Comparison of ENCODE assay signal across 26 cellular contexts in genomic region chr1:186927884-186928283, GRCh38.
DNase-seq lines count a peak whose midpoint lies in the region; ATAC-seq and TF ChIP-seq lines count a peak whose summit lies in the region.
"Had no signal": no experiment of that assay in that cellular context is flagged by ENCODE, and none has a peak within 500 bp of the region (broad histone marks: within the 10 kb centered on the region; RNA-seq: fewer than 3 reads in every experiment).

No MANE protein-coding gene starts in this region.

- CTCF ChIA-PET in WTC11 (lab: Charles Lee), result interaction anchor here (0.7 to 0.9 kb wide), 2 partner anchors 11 to 205 kb away, joined by 3 to 5 read pairs; no protein-coding TSS in a partner anchor

- H3K27me3 Mint-ChIP-seq in WTC11 (ENCODE audit: low read depth) (no peaks in the 10 kb centered on the region), type B pancreatic cell (peaks cover 14% of the 10 kb centered on the region)
- H3K27me3 Mint-ChIP-seq: activated CD4-positive, alpha-beta memory T cell treated with anti-CD3 and anti-CD28 coated beads for 36 hours; activated naive CD8-positive, alpha-beta T cell treated with anti-CD3 and anti-CD28 coated beads, Interleukin-2, amount 10 ng/mL, durations not matched to agents 7 days and 5 days; CD4-positive, alpha-beta T cell; stimulated activated naive CD8-positive, alpha-beta T cell treated with anti-CD3 and anti-CD28 coated beads, Interleukin-15, amount 100 ng/mL, for 72 hours had no signal

- H3K36me3 Mint-ChIP-seq in WTC11 (peaks cover 4% of the 10 kb centered on the region), type B pancreatic cell (no peaks in the 10 kb centered on the region)
- H3K36me3 Mint-ChIP-seq: activated CD4-positive, alpha-beta memory T cell treated with anti-CD3 and anti-CD28 coated beads for 36 hours; activated naive CD8-positive, alpha-beta T cell treated with anti-CD3 and anti-CD28 coated beads, Interleukin-2, amount 10 ng/mL, durations not matched to agents 7 days and 5 days had no signal

- POLR2A ChIA-PET in WTC11 (lab: Charles Lee), result no interaction called here

- TF ChIP-seq CTCF in WTC11 (IDR thresholded peaks at IDR 0.05) (no peak), type B pancreatic cell (conservative IDR thresholded peaks at IDR 0.05) (no peak), foreskin fibroblast (IDR thresholded peaks at IDR 0.05; ENCODE audit: low read depth, low read length) (no peak)

- H3K4me1 Mint-ChIP-seq in WTC11 (peaks cover 13% of the 10 kb centered on the region), type B pancreatic cell (ENCODE audit: unreplicated experiment) (peaks cover 14% of the 10 kb centered on the region)
- H3K4me1 Mint-ChIP-seq: activated naive CD8-positive, alpha-beta T cell treated with anti-CD3 and anti-CD28 coated beads, Interleukin-2, amount 10 ng/mL, durations not matched to agents 7 days and 5 days; stimulated activated naive CD8-positive, alpha-beta T cell treated with anti-CD3 and anti-CD28 coated beads, Interleukin-15, amount 100 ng/mL, for 72 hours had no signal

- H3K4me3 Mint-ChIP-seq in WTC11 (no peak overlapping the region), type B pancreatic cell (peak overlapping the region; percentile 10)
- H3K4me3 Mint-ChIP-seq: activated CD4-positive, alpha-beta memory T cell treated with anti-CD3 and anti-CD28 coated beads for 36 hours; activated naive CD8-positive, alpha-beta T cell treated with anti-CD3 and anti-CD28 coated beads, Interleukin-2, amount 10 ng/mL, durations not matched to agents 7 days and 5 days; CD4-positive, alpha-beta T cell; stimulated activated naive CD8-positive, alpha-beta T cell treated with anti-CD3 and anti-CD28 coated beads, Interleukin-15, amount 100 ng/mL, for 72 hours had no signal

- ATAC-seq in WTC11, result peak; percentile 67
- ATAC-seq: esophagus mucosa; gastrocnemius medialis; psoas muscle; stimulated activated naive CD8-positive, alpha-beta T cell treated with anti-CD3 and anti-CD28 coated beads, Interleukin-15, amount 100 ng/mL, for 72 hours had no signal

- DNase-seq in NCI-H526 (lab: John Stamatoyannopoulos, UW) (peak; percentile 37 to 38), NCI-H526 treated with DMSO at 0.1 percent for 48 hours (lab: John Stamatoyannopoulos, UW) (no peak), WTC11 (ENCODE audit: low spot score) (no peak), iPS-NIHi7 (ENCODE audit: extremely low spot score) (peak; percentile 12), type B pancreatic cell (ENCODE audit: extremely low spot score, unreplicated experiment) (no peak), NCI-H187 treated with DMSO at 0.1 percent for 48 hours (lab: John Stamatoyannopoulos, UW) (no peak), islet precursor cell (no peak), foreskin fibroblast (no peak)
- DNase-seq: 8988T; activated CD4-positive, alpha-beta memory T cell treated with anti-CD3 and anti-CD28 coated beads for 36 hours; activated CD8-positive, alpha-beta memory T cell treated with anti-CD3 and anti-CD28 coated beads, Interleukin-2, amount 50 U/mL, for 48 hours; activated naive CD8-positive, alpha-beta T cell treated with anti-CD3 and anti-CD28 coated beads, Interleukin-2, amount 10 ng/mL, durations not matched to agents 7 days and 5 days; CD4-positive, alpha-beta T cell; DMS153; effector CD4-positive, alpha-beta T cell; gastrocnemius medialis; GDM1; hypothalamus; MV-4-11; NCI-H1694 treated with DMSO at 0.1 percent for 48 hours; NCI-H774; psoas muscle; stimulated activated naive CD8-positive, alpha-beta T cell treated with anti-CD3 and anti-CD28 coated beads, Interleukin-15, amount 100 ng/mL, for 72 hours had no signal

- H3K27ac Mint-ChIP-seq in WTC11 (peak overlapping the region; percentile 58), type B pancreatic cell (no peak overlapping the region)
- H3K27ac Mint-ChIP-seq: activated CD4-positive, alpha-beta memory T cell treated with anti-CD3 and anti-CD28 coated beads for 36 hours; activated naive CD8-positive, alpha-beta T cell treated with anti-CD3 and anti-CD28 coated beads, Interleukin-2, amount 10 ng/mL, durations not matched to agents 7 days and 5 days; CD4-positive, alpha-beta T cell; stimulated activated naive CD8-positive, alpha-beta T cell treated with anti-CD3 and anti-CD28 coated beads, Interleukin-15, amount 100 ng/mL, for 72 hours had no signal

- H3K9me3 Mint-ChIP-seq in WTC11 (peaks cover 20% of the 10 kb centered on the region), type B pancreatic cell (no peaks in the 10 kb centered on the region)
- H3K9me3 Mint-ChIP-seq: activated CD4-positive, alpha-beta memory T cell treated with anti-CD3 and anti-CD28 coated beads for 36 hours had no signal

- no peak overlapping the region for H3K4me3 ChIP-seq in foreskin fibroblast (ENCODE audit: low read depth in 1 of 2, low read length in 2 of 2)
- H3K4me3 ChIP-seq: gastrocnemius medialis, lung, psoas muscle, tibial nerve had no signal

TF ChIP-seq in WTC11, 78 proteins besides CTCF, POLR2A, EP300 and RAD21:
- TF ChIP-seq MYBL2 (CRISPR knock-in tag; IDR thresholded peaks at IDR 0.05) (no peak), CBFB (CRISPR knock-in tag; IDR thresholded peaks at IDR 0.05; ENCODE audit: low read depth) (no peak), TEAD1 (CRISPR knock-in tag; IDR thresholded peaks at IDR 0.05) (no peak), ATF1 (CRISPR knock-in tag; IDR thresholded peaks at IDR 0.05) (no peak), HMGA2 (CRISPR knock-in tag; IDR thresholded peaks at IDR 0.05) (no peak), GRHL2 (CRISPR knock-in tag; IDR thresholded peaks at IDR 0.05; ENCODE audit: insufficient replicate concordance, severe bottlenecking) (no peak)
- TF ChIP-seq, protein P1, sequence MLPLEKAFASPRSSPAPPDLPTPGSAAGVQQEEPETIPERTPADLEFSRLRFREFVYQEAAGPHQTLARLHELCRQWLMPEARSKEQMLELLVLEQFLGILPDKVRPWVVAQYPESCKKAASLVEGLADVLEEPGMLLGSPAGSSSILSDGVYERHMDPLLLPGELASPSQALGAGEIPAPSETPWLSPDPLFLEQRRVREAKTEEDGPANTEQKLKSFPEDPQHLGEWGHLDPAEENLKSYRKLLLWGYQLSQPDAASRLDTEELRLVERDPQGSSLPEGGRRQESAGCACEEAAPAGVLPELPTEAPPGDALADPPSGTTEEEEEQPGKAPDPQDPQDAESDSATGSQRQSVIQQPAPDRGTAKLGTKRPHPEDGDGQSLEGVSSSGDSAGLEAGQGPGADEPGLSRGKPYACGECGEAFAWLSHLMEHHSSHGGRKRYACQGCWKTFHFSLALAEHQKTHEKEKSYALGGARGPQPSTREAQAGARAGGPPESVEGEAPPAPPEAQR (CRISPR knock-in tag; IDR thresholded peaks at IDR 0.05), result no peak
- TF ChIP-seq, protein P2, sequence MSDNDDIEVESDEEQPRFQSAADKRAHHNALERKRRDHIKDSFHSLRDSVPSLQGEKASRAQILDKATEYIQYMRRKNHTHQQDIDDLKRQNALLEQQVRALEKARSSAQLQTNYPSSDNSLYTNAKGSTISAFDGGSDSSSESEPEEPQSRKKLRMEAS (CRISPR knock-in tag; IDR thresholded peaks at IDR 0.05), result no peak

Comparison
In these comparisons a context has a peak if more than half of its experiments do, and no peak if none do; other contexts are left out.
1. DNase-seq: peak in NCI-H526 (2 of 2) and iPS-NIHi7 (single experiment); none in NCI-H526 treated with DMSO at 0.1 percent for 48 hours (single experiment), WTC11 (single experiment), type B pancreatic cell (single experiment), NCI-H187 treated with DMSO at 0.1 percent for 48 hours (single experiment), islet precursor cell (single experiment) and foreskin fibroblast (0 of 2).